27 cellular contexts compared by ENCODE assay signal in genomic region chr5:57259704-57260103, GRCh38.
DNase-seq lines count a peak whose midpoint lies in the region; ATAC-seq and TF ChIP-seq lines count a peak whose summit lies in the region.
"Had no signal": no experiment of that assay in that cellular context is flagged by ENCODE, and none has a peak within 500 bp of the region (broad histone marks: within the 10 kb centered on the region; RNA-seq: fewer than 3 reads in every experiment).

No MANE protein-coding gene starts in this region.

- peaks cover 16% of the 10 kb centered on the region for H3K4me1 Mint-ChIP-seq in activated CD8-positive, alpha-beta memory T cell treated with anti-CD3 and anti-CD28 coated beads, Interleukin-2, amount 10 ng/mL, durations not matched to agents 7 days and 5 days
- peaks cover 15% of the 10 kb centered on the region for H3K4me1 Mint-ChIP-seq in CD8-positive, alpha-beta T cell (ENCODE audit: low read depth)
- peaks cover 35% of the 10 kb centered on the region for H3K4me1 Mint-ChIP-seq in activated naive CD8-positive, alpha-beta T cell (ENCODE audit: low read depth)
- peaks cover 8 to 14% (median 10%) of the 10 kb centered on the region in 4 donors for H3K4me1 Mint-ChIP-seq in naive thymus-derived CD8-positive, alpha-beta T cell

- no peaks in the 10 kb centered on the region for H3K27me3 ChIP-seq in CD8-positive, alpha-beta T cell (ENCODE audit: insufficient read depth, low read length)
- H3K27me3 ChIP-seq: dorsolateral prefrontal cortex, SJCRH30 had no signal

- no peaks in the 10 kb centered on the region for H3K9me3 Mint-ChIP-seq in activated CD8-positive, alpha-beta memory T cell treated with anti-CD3 and anti-CD28 coated beads, Interleukin-2, amount 10 ng/mL, durations not matched to agents 7 days and 5 days (ENCODE audit: low read depth)
- H3K9me3 Mint-ChIP-seq in CD8-positive, alpha-beta T cell = no peaks in the 10 kb centered on the region
- no peaks in the 10 kb centered on the region for H3K9me3 Mint-ChIP-seq in activated naive CD8-positive, alpha-beta T cell (ENCODE audit: low read depth)
- no peaks in the 10 kb centered on the region for H3K9me3 Mint-ChIP-seq in naive thymus-derived CD8-positive, alpha-beta T cell
- H3K9me3 Mint-ChIP-seq: activated CD4-positive, alpha-beta memory T cell treated with anti-CD3 and anti-CD28 coated beads, Interleukin-2, amount 10 ng/mL, durations not matched to agents 7 days and 5 days; activated naive CD4-positive, alpha-beta T cell treated with anti-CD3 and anti-CD28 coated beads, Interleukin-2, amount 50 U/mL, for 72 hours; type B pancreatic cell had no signal

- H3K36me3 Mint-ChIP-seq in activated CD8-positive, alpha-beta memory T cell treated with anti-CD3 and anti-CD28 coated beads, Interleukin-2, amount 10 ng/mL, durations not matched to agents 7 days and 5 days = peaks cover 62% of the 10 kb centered on the region
- H3K36me3 Mint-ChIP-seq in CD8-positive, alpha-beta T cell = peaks cover 88% of the 10 kb centered on the region
- H3K36me3 Mint-ChIP-seq in activated naive CD8-positive, alpha-beta T cell = peaks cover 4% of the 10 kb centered on the region
- peaks cover 0 to 90% (median 20%) of the 10 kb centered on the region in 3 donors for H3K36me3 Mint-ChIP-seq in naive thymus-derived CD8-positive, alpha-beta T cell

- no peak for DNase-seq in activated CD8-positive, alpha-beta memory T cell treated with anti-CD3 and anti-CD28 coated beads, Interleukin-2, amount 10 ng/mL, durations not matched to agents 7 days and 5 days
- DNase-seq in activated CD8-positive, alpha-beta memory T cell treated with anti-CD3 and anti-CD28 coated beads, Interleukin-2, amount 50 U/mL, for 48 hours = no peak
- no peak for DNase-seq in CD8-positive, alpha-beta T cell
- no peak for DNase-seq in naive thymus-derived CD8-positive, alpha-beta T cell
- no peak for DNase-seq in A172 (ENCODE audit: low spot score)
- no peak for DNase-seq in NAMALWA (ENCODE audit: low spot score)
- no peak for DNase-seq in DMS79 treated with DMSO at 0.1 percent for 48 hours (lab: John Stamatoyannopoulos, UW)
- DNase-seq: activated CD4-positive, alpha-beta memory T cell treated with anti-CD3 and anti-CD28 coated beads, Interleukin-2, amount 10 ng/mL, durations not matched to agents 7 days and 5 days; activated CD4-positive, CD25-positive, alpha-beta regulatory T cell; activated T-cell treated with anti-CD3 and anti-CD28 coated beads, Interleukin-2, amount 50 U/mL, for 1 hour; DMS53; dorsolateral prefrontal cortex; GDM1; hypothalamus; mesendoderm; NCI-H1436; NCI-H345; NCI-H82; stimulated activated CD8-positive, alpha-beta memory T cell treated with anti-CD3 and anti-CD28 coated beads, Interleukin-4, amount 100 ng/mL, for 48 hours; substantia nigra had no signal

- no peaks in the 10 kb centered on the region for H3K4me1 ChIP-seq in CD8-positive, alpha-beta T cell (ENCODE audit: insufficient read depth, low read length)
- H3K4me1 ChIP-seq: HAP-1, SJCRH30 had no signal

- TF ChIP-seq CTCF in CD8-positive, alpha-beta T cell (IDR thresholded peaks at IDR 0.05) = no peak

- no peaks in the 10 kb centered on the region for H3K9me3 ChIP-seq in CD8-positive, alpha-beta T cell (ENCODE audit: low read length)
- H3K9me3 ChIP-seq: HAP-1, SJCRH30 had no signal

- no peak overlapping the region for H3K27ac ChIP-seq in CD8-positive, alpha-beta T cell (ENCODE audit: low read depth, low read length)
- H3K27ac ChIP-seq: dorsolateral prefrontal cortex, SJCRH30, skin epidermis had no signal

- intact Hi-C loops in CD8-positive, alpha-beta T cell (cut with DNase I, micrococcal nuclease) = no loop called here

- peaks cover 38% of the 10 kb centered on the region for H3K36me3 ChIP-seq in CD8-positive, alpha-beta T cell (ENCODE audit: insufficient read depth, low read length)

- ATAC-seq in activated CD8-positive, alpha-beta memory T cell treated with anti-CD3 and anti-CD28 coated beads, Interleukin-2, amount 10 ng/mL, durations not matched to agents 7 days and 5 days = no peak
- no peak for ATAC-seq in CD8-positive, alpha-beta T cell
- no peak for ATAC-seq in naive thymus-derived CD8-positive, alpha-beta T cell
- ATAC-seq: K562 had no signal

- H3K27me3 Mint-ChIP-seq in activated CD8-positive, alpha-beta memory T cell treated with anti-CD3 and anti-CD28 coated beads, Interleukin-2, amount 10 ng/mL, durations not matched to agents 7 days and 5 days = no peaks in the 10 kb centered on the region
- H3K27me3 Mint-ChIP-seq in CD8-positive, alpha-beta T cell (ENCODE audit: low read depth) = no peaks in the 10 kb centered on the region
- no peaks in the 10 kb centered on the region for H3K27me3 Mint-ChIP-seq in activated naive CD8-positive, alpha-beta T cell
- H3K27me3 Mint-ChIP-seq in naive thymus-derived CD8-positive, alpha-beta T cell = no peaks in the 10 kb centered on the region
- H3K27me3 Mint-ChIP-seq: activated CD4-positive, alpha-beta memory T cell treated with anti-CD3 and anti-CD28 coated beads, Interleukin-2, amount 10 ng/mL, durations not matched to agents 7 days and 5 days; type B pancreatic cell had no signal

- no peak overlapping the region for H3K4me3 Mint-ChIP-seq in activated CD8-positive, alpha-beta memory T cell treated with anti-CD3 and anti-CD28 coated beads, Interleukin-2, amount 10 ng/mL, durations not matched to agents 7 days and 5 days
- no peak overlapping the region for H3K4me3 Mint-ChIP-seq in CD8-positive, alpha-beta T cell
- no peak overlapping the region for H3K4me3 Mint-ChIP-seq in activated naive CD8-positive, alpha-beta T cell
- H3K4me3 Mint-ChIP-seq in naive thymus-derived CD8-positive, alpha-beta T cell = no peak overlapping the region
- H3K4me3 Mint-ChIP-seq: activated CD4-positive, alpha-beta memory T cell treated with anti-CD3 and anti-CD28 coated beads, Interleukin-2, amount 10 ng/mL, durations not matched to agents 7 days and 5 days; type B pancreatic cell had no signal

- POLR2A ChIA-PET in CD8-positive, alpha-beta T cell (lab: Charles Lee) = no interaction called here
- POLR2A ChIA-PET in naive thymus-derived CD8-positive, alpha-beta T cell (lab: Charles Lee) = interaction anchor here (1.0 kb wide), 1 partner anchor 9 kb away, joined by 3 read pairs; no protein-coding TSS in a partner anchor

- no peak overlapping the region for H3K4me3 ChIP-seq in CD8-positive, alpha-beta T cell (ENCODE audit: low read depth, low read length)
- H3K4me3 ChIP-seq: dorsolateral prefrontal cortex, HAP-1, K562, SJCRH30, skin epidermis had no signal

- CTCF ChIA-PET in activated CD8-positive, alpha-beta memory T cell treated with anti-CD3 and anti-CD28 coated beads, Interleukin-2, amount 10 ng/mL, durations not matched to agents 7 days and 5 days (lab: Charles Lee) = no interaction called here
- CTCF ChIA-PET in CD8-positive, alpha-beta T cell (lab: Charles Lee) = interaction anchor here (1.7 to 1.8 kb wide), 2 partner anchors 38 to 359 kb away, joined by 4 to 6 read pairs; no protein-coding TSS in a partner anchor

- peak overlapping the region; percentile 5 for H3K27ac Mint-ChIP-seq in activated CD8-positive, alpha-beta memory T cell treated with anti-CD3 and anti-CD28 coated beads, Interleukin-2, amount 10 ng/mL, durations not matched to agents 7 days and 5 days
- H3K27ac Mint-ChIP-seq in CD8-positive, alpha-beta T cell = peak overlapping the region; percentile 47
- H3K27ac Mint-ChIP-seq in activated naive CD8-positive, alpha-beta T cell = peak overlapping the region; percentile 85
- peak overlapping the region in 6 of 10 donors; percentile 2 to 84 (median 69) for H3K27ac Mint-ChIP-seq in naive thymus-derived CD8-positive, alpha-beta T cell
- H3K27ac Mint-ChIP-seq: activated CD4-positive, alpha-beta memory T cell treated with anti-CD3 and anti-CD28 coated beads, Interleukin-2, amount 10 ng/mL, durations not matched to agents 7 days and 5 days; type B pancreatic cell had no signal

Comparison
In these comparisons a context has a peak if more than half of its experiments do, and no peak if none do; other contexts are left out.
1. H3K27ac Mint-ChIP-seq: peak in every context shown above with its lines; median percentile 85 in activated naive CD8-positive, alpha-beta T cell; 69 in naive thymus-derived CD8-positive, alpha-beta T cell; 47 in CD8-positive, alpha-beta T cell; 5 in activated CD8-positive, alpha-beta memory T cell treated with anti-CD3 and anti-CD28 coated beads, Interleukin-2, amount 10 ng/mL, durations not matched to agents 7 days and 5 days.